In the genomic region with DNA sequence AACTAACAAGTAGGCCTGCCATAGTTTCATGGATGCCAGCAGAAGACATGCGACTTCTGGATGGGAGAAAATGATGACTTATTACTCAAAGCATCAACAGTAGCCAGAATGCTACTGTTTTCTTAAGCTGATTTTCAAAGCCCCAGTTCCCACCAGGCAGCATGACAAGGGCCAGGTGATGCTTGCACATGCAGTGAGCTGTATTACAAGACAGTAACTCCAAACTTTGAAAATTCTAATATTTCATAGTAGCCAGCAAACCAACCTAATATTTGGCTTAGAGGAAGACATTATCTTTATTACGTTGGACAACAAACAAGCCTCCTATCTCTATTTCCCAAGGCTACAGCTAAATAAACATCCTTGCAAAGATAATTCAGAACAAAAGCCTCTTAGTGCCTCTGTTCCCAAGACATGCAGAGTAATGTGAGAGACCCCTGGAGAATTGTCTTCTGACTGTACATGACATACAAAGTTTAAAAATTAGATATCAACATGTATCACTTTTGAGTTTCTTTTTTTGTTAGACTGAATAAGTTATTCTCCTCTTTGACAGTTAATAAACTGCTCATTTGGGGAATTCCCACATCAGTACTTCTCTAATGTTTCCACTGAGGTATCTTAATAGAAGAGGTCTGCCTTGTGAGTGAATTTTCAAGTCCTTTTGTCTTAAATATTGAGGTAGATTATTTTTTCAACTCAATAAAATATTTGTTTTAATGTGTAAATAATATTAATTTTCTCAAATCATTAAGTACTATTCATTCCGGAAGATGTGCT, we compare ENCODE assay signal across 19 cellular contexts.
"Had no signal": no experiment of that assay in that cellular context is flagged by ENCODE, and none has a peak within 500 bp of the region (broad histone marks: within the 10 kb centered on the region; RNA-seq: fewer than 3 reads in every experiment).

No MANE protein-coding gene starts in this region.

- H3K4me3 ChIP-seq: neural progenitor cell, testis had no signal

- ATAC-seq: activated CD4-positive, CD25-positive, alpha-beta regulatory T cell treated with anti-CD3 and anti-CD28 coated beads, Interleukin-2, amount 50 U/mL, for 24 hours; foreskin keratinocyte; left lobe of liver; naive thymus-derived CD8-positive, alpha-beta T cell; T-helper 17 cell had no signal

- H3K9ac ChIP-seq: neural progenitor cell had no signal

- H2AFZ ChIP-seq: neural progenitor cell had no signal

- DNase-seq: activated CD4-positive, alpha-beta memory T cell treated with anti-CD3 and anti-CD28 coated beads, Interleukin-2, amount 10 ng/mL, durations not matched to agents 7 days and 5 days; activated CD4-positive, alpha-beta T cell treated with anti-CD3 and anti-CD28 coated beads, Interleukin-2, amount 10 ng/mL, durations not matched to agents 24 days and 14 days; activated effector memory CD4-positive, alpha-beta T cell treated with anti-CD3 and anti-CD28 coated beads, Interleukin-2, amount 50 U/mL, for 16 hours; activated naive CD4-positive, alpha-beta T cell treated with anti-CD3 and anti-CD28 coated beads, Interleukin-2, amount 10 ng/mL, durations not matched to agents 7 days and 5 days; anterior cingulate cortex; caudate nucleus; effector CD8-positive, alpha-beta T cell; erythroblast; foreskin keratinocyte; kidney; naive thymus-derived CD8-positive, alpha-beta T cell; retina; stimulated activated CD4-positive, alpha-beta T cell treated with anti-CD3 and anti-CD28 coated beads, Interleukin-4, amount 100 ng/mL, for 1 hour; stimulated activated naive CD4-positive, alpha-beta T cell; T-helper 17 cell; testis had no signal

- H3K36me3 ChIP-seq: neural progenitor cell had no signal

- H3K27ac ChIP-seq: foreskin keratinocyte, neural progenitor cell, testis had no signal

- H3K4me1 ChIP-seq: foreskin keratinocyte, neural progenitor cell, testis had no signal

- H3K4me2 ChIP-seq: neural progenitor cell had no signal

- H3K27me3 ChIP-seq: foreskin keratinocyte, neural progenitor cell, testis had no signal

- H3K9me3 ChIP-seq: testis had no signal
